ENCODE assay signal across 25 cellular contexts in the genomic region with DNA sequence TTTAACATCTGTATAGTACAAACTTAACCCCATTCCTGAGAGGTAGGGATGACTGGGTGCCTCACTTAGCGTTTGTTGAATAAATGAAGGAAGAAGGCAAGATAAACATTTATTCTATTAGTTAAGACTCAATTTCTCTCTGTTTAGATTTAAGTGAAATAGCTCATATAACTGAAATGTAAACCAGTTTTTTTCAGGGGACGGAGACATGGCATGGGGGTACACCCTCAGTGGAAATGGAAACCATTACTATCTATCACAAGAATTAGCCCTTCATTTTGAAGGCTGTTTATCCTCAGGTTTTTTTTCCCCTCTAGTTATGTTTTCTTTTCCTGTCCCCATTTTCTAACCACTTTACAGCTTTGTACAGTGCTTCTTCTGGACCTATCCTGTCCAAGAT.
"Had no signal": no experiment of that assay in that cellular context is flagged by ENCODE, and none has a peak within 500 bp of the region (broad histone marks: within the 10 kb centered on the region; RNA-seq: fewer than 3 reads in every experiment).

No MANE protein-coding gene starts in this region.

- H3K27ac ChIP-seq: epithelial cell of prostate, pancreas, testis, tibial nerve, upper lobe of right lung, vagina had no signal

- H3K27ac Mint-ChIP-seq: dendritic cell treated with granulocyte-macrophage colony-stimulating factor and Interleukin-4, amounts not matched to agents 40 ng/mL and 50 ng/mL, for 4 days; effector memory CD8-positive, alpha-beta T cell; immature natural killer cell; naive B cell; progenitor cell of endocrine pancreas had no signal

- H3K4me3 Mint-ChIP-seq: dendritic cell treated with granulocyte-macrophage colony-stimulating factor and Interleukin-4, amounts not matched to agents 40 ng/mL and 50 ng/mL, for 4 days; effector memory CD8-positive, alpha-beta T cell; immature natural killer cell; naive B cell; nephron had no signal

- DNase-seq: cerebellar nuclear complex; effector memory CD8-positive, alpha-beta T cell; foreskin melanocyte; glutamatergic neuron; immature natural killer cell; kidney; left cardiac atrium; left ventricle myocardium superior; mesendoderm; naive B cell; occipital lobe; pancreas; retina; stimulated activated CD4-positive, alpha-beta T cell treated with anti-CD3 and anti-CD28 coated beads, Interleukin-12 subunit alpha, Interleukin-12 subunit beta, amount 100 ng/mL, for 4 hours; stimulated activated CD4-positive, alpha-beta T cell treated with anti-CD3 and anti-CD28 coated beads, Interleukin-2, amount 100 ng/mL, for 48 hours; stimulated activated naive CD4-positive, alpha-beta T cell treated with Interleukin-2 at 50 U/mL for 16 hours; testis; upper lobe of right lung had no signal

- ATAC-seq: effector memory CD8-positive, alpha-beta T cell; left cardiac atrium; left ventricle myocardium superior had no signal

- H3K4me1 ChIP-seq: testis, vagina had no signal

- H3K27me3 ChIP-seq: pancreas, testis, tibial nerve, upper lobe of right lung, vagina had no signal

- H3K9me3 Mint-ChIP-seq: dendritic cell treated with granulocyte-macrophage colony-stimulating factor and Interleukin-4, amounts not matched to agents 40 ng/mL and 50 ng/mL, for 4 days; effector memory CD8-positive, alpha-beta T cell; immature natural killer cell; naive B cell; nephron had no signal

- H3K4me3 ChIP-seq: lung, pancreas, testis, tibial nerve, upper lobe of right lung, vagina had no signal

- H3K9me3 ChIP-seq: pancreas, testis, tibial nerve, upper lobe of right lung, vagina had no signal

- H3K4me1 Mint-ChIP-seq: immature natural killer cell had no signal

- H3K36me3 Mint-ChIP-seq: naive B cell had no signal

- H3K36me3 ChIP-seq: pancreas, upper lobe of right lung, vagina had no signal

- H3K27me3 Mint-ChIP-seq: dendritic cell treated with granulocyte-macrophage colony-stimulating factor and Interleukin-4, amounts not matched to agents 40 ng/mL and 50 ng/mL, for 4 days; naive B cell had no signal
